In the genomic region with DNA sequence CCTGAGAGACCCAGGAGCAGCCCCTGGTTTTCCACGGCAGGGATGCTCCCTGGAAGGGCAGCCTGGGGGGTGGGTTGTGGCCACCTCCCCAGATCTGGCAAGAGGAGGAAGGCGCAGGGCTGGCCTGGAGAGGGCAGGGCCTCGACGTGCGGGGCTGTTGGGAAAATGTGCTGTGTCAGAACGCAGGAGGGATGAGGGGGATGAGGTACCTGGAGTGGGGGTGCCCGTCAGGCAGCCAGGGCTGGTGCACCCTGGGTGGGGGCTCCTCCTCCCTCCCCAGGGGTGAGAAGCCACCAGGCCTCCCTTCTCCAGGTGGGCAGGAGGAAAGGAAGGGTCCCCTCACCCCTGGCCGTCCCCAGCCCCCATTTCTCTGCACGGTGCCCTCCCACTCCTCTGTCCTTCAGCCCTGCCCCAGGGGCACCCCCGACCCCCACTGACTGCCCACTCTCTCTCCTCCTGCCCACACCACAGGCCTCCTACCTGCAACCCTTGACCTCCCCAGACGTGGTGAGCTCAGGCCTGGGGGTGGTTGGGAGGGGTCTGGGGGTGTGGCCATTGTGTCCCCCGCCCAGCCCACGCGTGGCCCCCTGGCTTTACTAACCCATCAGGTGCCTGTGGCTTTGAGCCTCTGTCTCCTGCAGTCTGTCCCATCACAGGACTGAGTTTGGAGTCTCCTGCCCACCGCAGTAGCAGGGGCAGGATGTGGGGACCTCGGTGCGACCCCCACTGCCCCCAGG, we compare ENCODE assay signal across 1 cellular context.
TF ChIP-seq lines count a peak whose summit lies in the region.

No MANE protein-coding gene starts in this region.

TF ChIP-seq in HEK293, 187 proteins besides CTCF, POLR2A, EP300 and RAD21 (continued from another document):
- TF ChIP-seq, protein P1, sequence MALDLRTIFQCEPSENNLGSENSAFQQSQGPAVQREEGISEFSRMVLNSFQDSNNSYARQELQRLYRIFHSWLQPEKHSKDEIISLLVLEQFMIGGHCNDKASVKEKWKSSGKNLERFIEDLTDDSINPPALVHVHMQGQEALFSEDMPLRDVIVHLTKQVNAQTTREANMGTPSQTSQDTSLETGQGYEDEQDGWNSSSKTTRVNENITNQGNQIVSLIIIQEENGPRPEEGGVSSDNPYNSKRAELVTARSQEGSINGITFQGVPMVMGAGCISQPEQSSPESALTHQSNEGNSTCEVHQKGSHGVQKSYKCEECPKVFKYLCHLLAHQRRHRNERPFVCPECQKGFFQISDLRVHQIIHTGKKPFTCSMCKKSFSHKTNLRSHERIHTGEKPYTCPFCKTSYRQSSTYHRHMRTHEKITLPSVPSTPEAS (tag by site-specific recombination; IDR thresholded peaks at IDR 0.05), result no peak
- TF ChIP-seq, protein P2, sequence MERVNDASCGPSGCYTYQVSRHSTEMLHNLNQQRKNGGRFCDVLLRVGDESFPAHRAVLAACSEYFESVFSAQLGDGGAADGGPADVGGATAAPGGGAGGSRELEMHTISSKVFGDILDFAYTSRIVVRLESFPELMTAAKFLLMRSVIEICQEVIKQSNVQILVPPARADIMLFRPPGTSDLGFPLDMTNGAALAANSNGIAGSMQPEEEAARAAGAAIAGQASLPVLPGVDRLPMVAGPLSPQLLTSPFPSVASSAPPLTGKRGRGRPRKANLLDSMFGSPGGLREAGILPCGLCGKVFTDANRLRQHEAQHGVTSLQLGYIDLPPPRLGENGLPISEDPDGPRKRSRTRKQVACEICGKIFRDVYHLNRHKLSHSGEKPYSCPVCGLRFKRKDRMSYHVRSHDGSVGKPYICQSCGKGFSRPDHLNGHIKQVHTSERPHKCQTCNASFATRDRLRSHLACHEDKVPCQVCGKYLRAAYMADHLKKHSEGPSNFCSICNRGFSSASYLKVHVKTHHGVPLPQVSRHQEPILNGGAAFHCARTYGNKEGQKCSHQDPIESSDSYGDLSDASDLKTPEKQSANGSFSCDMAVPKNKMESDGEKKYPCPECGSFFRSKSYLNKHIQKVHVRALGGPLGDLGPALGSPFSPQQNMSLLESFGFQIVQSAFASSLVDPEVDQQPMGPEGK (tag by site-specific recombination; IDR thresholded peaks at IDR 0.05), result peak; percentile 79
- TF ChIP-seq KLF1 (tag by site-specific recombination; IDR thresholded peaks at IDR 0.05) (peak; percentile 56), EGR2 (tag by site-specific recombination; IDR thresholded peaks at IDR 0.05; ENCODE audit: low read depth) (peak; percentile 96), GLIS1 (tag by site-specific recombination; IDR thresholded peaks at IDR 0.05) (peak; percentile 89), TCF7L2 (IDR thresholded peaks at IDR 0.05; ENCODE audit: borderline replicate concordance, low read depth, low read length) (no peak), ZIC2 (tag by site-specific recombination; IDR thresholded peaks at IDR 0.05) (no peak), GLIS2 (tag by site-specific recombination; IDR thresholded peaks at IDR 0.05) (peak; percentile 73), KLF8 (tag by site-specific recombination; IDR thresholded peaks at IDR 0.05) (peak; percentile 85; the same call in 1 of the 2 replicates), TRIM28 (IDR thresholded peaks at IDR 0.05; ENCODE audit: borderline replicate concordance, low read length) (no peak), ZNF341 (tag by site-specific recombination; IDR thresholded peaks at IDR 0.05; ENCODE audit: low read depth) (0 out of 2 replicates have a peak, but pooled peaks have one; percentile 26), ZFHX2 (tag by site-specific recombination; conservative IDR thresholded peaks at IDR 0.05) (peak; percentile 99), HOXD13 (CRISPR knock-in tag; IDR thresholded peaks at IDR 0.05; ENCODE audit: borderline replicate concordance) (no peak), SALL2 (tag by site-specific recombination; IDR thresholded peaks at IDR 0.05; ENCODE audit: borderline replicate concordance) (no peak)
- TF ChIP-seq, protein P3, sequence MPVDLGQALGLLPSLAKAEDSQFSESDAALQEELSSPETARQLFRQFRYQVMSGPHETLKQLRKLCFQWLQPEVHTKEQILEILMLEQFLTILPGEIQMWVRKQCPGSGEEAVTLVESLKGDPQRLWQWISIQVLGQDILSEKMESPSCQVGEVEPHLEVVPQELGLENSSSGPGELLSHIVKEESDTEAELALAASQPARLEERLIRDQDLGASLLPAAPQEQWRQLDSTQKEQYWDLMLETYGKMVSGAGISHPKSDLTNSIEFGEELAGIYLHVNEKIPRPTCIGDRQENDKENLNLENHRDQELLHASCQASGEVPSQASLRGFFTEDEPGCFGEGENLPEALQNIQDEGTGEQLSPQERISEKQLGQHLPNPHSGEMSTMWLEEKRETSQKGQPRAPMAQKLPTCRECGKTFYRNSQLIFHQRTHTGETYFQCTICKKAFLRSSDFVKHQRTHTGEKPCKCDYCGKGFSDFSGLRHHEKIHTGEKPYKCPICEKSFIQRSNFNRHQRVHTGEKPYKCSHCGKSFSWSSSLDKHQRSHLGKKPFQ (tag by site-specific recombination; IDR thresholded peaks at IDR 0.05), result no peak
- TF ChIP-seq, protein P4, sequence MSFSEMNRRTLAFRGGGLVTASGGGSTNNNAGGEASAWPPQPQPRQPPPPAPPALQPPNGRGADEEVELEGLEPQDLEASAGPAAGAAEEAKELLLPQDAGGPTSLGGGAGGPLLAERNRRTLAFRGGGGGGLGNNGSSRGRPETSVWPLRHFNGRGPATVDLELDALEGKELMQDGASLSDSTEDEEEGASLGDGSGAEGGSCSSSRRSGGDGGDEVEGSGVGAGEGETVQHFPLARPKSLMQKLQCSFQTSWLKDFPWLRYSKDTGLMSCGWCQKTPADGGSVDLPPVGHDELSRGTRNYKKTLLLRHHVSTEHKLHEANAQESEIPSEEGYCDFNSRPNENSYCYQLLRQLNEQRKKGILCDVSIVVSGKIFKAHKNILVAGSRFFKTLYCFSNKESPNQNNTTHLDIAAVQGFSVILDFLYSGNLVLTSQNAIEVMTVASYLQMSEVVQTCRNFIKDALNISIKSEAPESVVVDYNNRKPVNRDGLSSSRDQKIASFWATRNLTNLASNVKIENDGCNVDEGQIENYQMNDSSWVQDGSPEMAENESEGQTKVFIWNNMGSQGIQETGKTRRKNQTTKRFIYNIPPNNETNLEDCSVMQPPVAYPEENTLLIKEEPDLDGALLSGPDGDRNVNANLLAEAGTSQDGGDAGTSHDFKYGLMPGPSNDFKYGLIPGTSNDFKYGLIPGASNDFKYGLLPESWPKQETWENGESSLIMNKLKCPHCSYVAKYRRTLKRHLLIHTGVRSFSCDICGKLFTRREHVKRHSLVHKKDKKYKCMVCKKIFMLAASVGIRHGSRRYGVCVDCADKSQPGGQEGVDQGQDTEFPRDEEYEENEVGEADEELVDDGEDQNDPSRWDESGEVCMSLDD (tag by site-specific recombination; IDR thresholded peaks at IDR 0.05), result peak; percentile 57
